ENCODE assay signal across 12 cellular contexts in the genomic region with DNA sequence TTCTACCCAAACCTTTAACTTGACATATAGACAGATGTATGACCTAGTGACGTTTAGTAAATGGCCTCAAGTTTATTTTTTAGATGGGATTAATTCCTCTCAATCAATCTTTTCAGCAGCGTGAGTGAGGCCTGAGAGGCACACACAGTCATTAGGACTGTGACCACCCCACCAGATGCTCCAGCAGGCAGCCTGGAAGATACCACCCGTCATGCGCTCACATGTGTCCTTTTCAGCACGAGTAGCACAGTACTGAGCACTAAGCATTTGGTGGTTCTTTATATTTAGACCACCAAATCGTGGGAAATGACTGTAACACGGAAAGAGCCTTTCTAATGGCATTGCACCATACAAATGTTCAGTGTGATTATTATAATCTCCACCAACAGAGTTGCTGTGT.
A peak's percentile ranks its signal among the peaks of the same experiment; 100 is the strongest.
DNase-seq lines count a peak whose midpoint lies in the region; ATAC-seq and TF ChIP-seq lines count a peak whose summit lies in the region.
"Had no signal": no experiment of that assay in that cellular context is flagged by ENCODE, and none has a peak within 500 bp of the region (broad histone marks: within the 10 kb centered on the region; RNA-seq: fewer than 3 reads in every experiment).

No MANE protein-coding gene starts in this region.

- peaks cover 0 to 8% (median 0%) of the 10 kb centered on the region in 3 donors for H3K4me1 ChIP-seq in esophagus squamous epithelium

- peak overlapping the region in 19 of 59 donors; percentile 5 to 38 (median 25) for H3K4me3 ChIP-seq in dorsolateral prefrontal cortex
- H3K4me3 ChIP-seq in esophagus squamous epithelium = no peak overlapping the region
- H3K4me3 ChIP-seq: transverse colon had no signal

- H3K27me3 ChIP-seq in dorsolateral prefrontal cortex (no peaks in the 10 kb centered on the region), esophagus squamous epithelium (no peaks in the 10 kb centered on the region)
- H3K27me3 ChIP-seq: transverse colon had no signal

- no peak for TF ChIP-seq CTCF in dorsolateral prefrontal cortex (IDR thresholded peaks at IDR 0.05 in 54 of 56, conservative IDR thresholded peaks at IDR 0.05 in 2 of 56; ENCODE audit: low read depth in 1 of 56, partially characterized antibody in 56 of 56)
- TF ChIP-seq CTCF in esophagus squamous epithelium (IDR thresholded peaks at IDR 0.05) = no peak

- no peaks in the 10 kb centered on the region for H3K36me3 ChIP-seq in esophagus squamous epithelium
- H3K36me3 ChIP-seq: transverse colon had no signal

- no peaks in the 10 kb centered on the region for H3K9me3 ChIP-seq in esophagus squamous epithelium
- H3K9me3 ChIP-seq: transverse colon had no signal

- peak overlapping the region in 1 of 59 donors; percentile 58 for H3K27ac ChIP-seq in dorsolateral prefrontal cortex
- H3K27ac ChIP-seq in esophagus squamous epithelium = no peak overlapping the region
- H3K27ac ChIP-seq: transverse colon had no signal

- DNase-seq in left cardiac atrium (no peak), dorsolateral prefrontal cortex (no peak), A172 (ENCODE audit: low spot score) (no peak), esophagus squamous epithelium (lab: John Stamatoyannopoulos, UW) (no peak), NCI-H187 treated with DMSO at 0.1 percent for 48 hours (lab: John Stamatoyannopoulos, UW) (no peak)
- DNase-seq: DMS79, NCI-H1048, SIG-M5 had no signal

- ATAC-seq in GM18870 (IDR thresholded peaks at IDR 0.05; ENCODE audit: unreplicated experiment) = peak; percentile 7
- peak; percentile 9 for ATAC-seq in GM21619 (IDR thresholded peaks at IDR 0.05; ENCODE audit: unreplicated experiment)
- peak; percentile 11 for ATAC-seq in HG03442 (IDR thresholded peaks at IDR 0.05; ENCODE audit: unreplicated experiment)
- peak; percentile 15 to 27 for ATAC-seq in left cardiac atrium

- WGBS in esophagus squamous epithelium, 2 donors = 65 to 69% methylated on average over 7 of the region's 7 CpGs

- intact Hi-C loops in left cardiac atrium (cut with DNase I) = loop anchor here (2.0 to 5.0 kb wide), 2 partner anchors 469 to 470 kb away; no protein-coding TSS in a partner anchor
- intact Hi-C loops in dorsolateral prefrontal cortex (cut with DNase I) = loop anchor here in 1 of 2 donors (5.0 kb wide), 2 partner anchors 240 to 470 kb away; no protein-coding TSS in a partner anchor
- intact Hi-C loops in esophagus squamous epithelium (cut with DNase I) = no loop called here

- TF ChIP-seq POLR2A in esophagus squamous epithelium (IDR thresholded peaks at IDR 0.05) = no peak
